In the genomic region with DNA sequence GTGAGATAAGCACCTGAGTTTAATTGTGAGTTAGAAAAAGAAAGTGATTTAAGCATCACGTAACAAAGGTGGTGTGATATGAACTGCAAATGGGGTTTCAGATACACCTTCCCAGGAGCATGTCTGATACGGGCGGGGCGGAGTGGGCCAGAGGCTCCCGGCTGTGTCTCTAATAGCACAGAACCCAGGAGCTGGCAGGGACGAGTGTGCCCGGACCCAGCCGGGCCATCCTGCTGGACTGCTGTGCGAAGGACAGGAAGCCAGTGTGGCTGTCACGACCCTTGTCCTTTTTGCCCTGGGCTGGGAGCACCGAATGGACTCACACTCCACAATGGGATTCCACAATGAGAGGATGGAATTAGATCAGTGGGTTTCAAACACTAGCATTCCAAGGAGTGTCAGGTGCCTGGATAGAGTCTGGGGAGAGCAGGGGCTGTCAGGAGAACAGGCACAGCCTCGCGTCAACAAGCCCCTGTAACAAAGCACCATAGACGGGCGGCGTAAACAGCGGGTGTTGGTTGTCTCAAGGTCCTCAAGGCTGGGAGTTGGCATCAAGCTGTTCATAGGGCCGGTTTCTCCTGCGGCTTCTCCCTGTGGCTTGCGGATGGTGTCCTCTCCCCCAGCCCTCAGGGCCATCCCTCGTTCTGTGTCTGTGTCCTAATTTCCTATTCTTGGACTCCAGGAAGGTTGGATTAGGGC, we compare ENCODE assay signal across 16 cellular contexts.
"Had no signal": no experiment of that assay in that cellular context is flagged by ENCODE, and none has a peak within 500 bp of the region (broad histone marks: within the 10 kb centered on the region; RNA-seq: fewer than 3 reads in every experiment).

No MANE protein-coding gene starts in this region.

- H3K36me3 Mint-ChIP-seq: stimulated activated naive B cell treated with anti-CD40 and anti-IgM and Interleukin-4, amounts not matched to agents 10 μg/mL and 1 μg/mL and 100 μg/mL, for 72 hours had no signal

- H3K9me3 ChIP-seq: ovary, thyroid gland, upper lobe of left lung, uterus had no signal

- H3K36me3 ChIP-seq: ovary, thyroid gland, upper lobe of left lung, uterus had no signal

- H3K27ac Mint-ChIP-seq: dendritic cell treated with granulocyte-macrophage colony-stimulating factor and Interleukin-4, amounts not matched to agents 40 ng/mL and 50 ng/mL, for 4 days; natural killer cell treated with Interleukin-12 subunit alpha and Interleukin-12 subunit beta and Interleukin-15 and Interleukin-18, amount 100 ng/mL, for 72 hours; stimulated activated naive B cell treated with anti-CD40 and anti-IgM and Interleukin-4, amounts not matched to agents 10 μg/mL and 1 μg/mL and 100 μg/mL, for 72 hours had no signal

- H3K27ac ChIP-seq: ovary, thyroid gland, upper lobe of left lung, uterus had no signal

- DNase-seq: cerebellar nuclear complex; foreskin melanocyte; head of caudate nucleus; hippocampal formation; left colon; mammary epithelial cell; ovary; right cardiac atrium; stimulated activated CD4-positive, alpha-beta T cell treated with anti-CD3 and anti-CD28 coated beads, Interleukin-2, amount 100 ng/mL, for 24 hours; stimulated activated CD4-positive, alpha-beta T cell treated with anti-CD3 and anti-CD28 coated beads, Interleukin-4, amount 100 ng/mL, for 4 hours; stimulated activated naive B cell treated with anti-CD40 and anti-IgM and Interleukin-4, amounts not matched to agents 10 μg/mL and 1 μg/mL and 100 μg/mL, for 72 hours; thyroid gland; uterus had no signal

- ATAC-seq: left colon; natural killer cell treated with Interleukin-12 subunit alpha and Interleukin-12 subunit beta and Interleukin-15 and Interleukin-18, amount 100 ng/mL, for 72 hours; right cardiac atrium; stimulated activated naive B cell treated with anti-CD40 and anti-IgM and Interleukin-4, amounts not matched to agents 10 μg/mL and 1 μg/mL and 100 μg/mL, for 72 hours had no signal

- H3K4me1 ChIP-seq: thyroid gland, uterus had no signal

- H3K4me3 ChIP-seq: ovary, thyroid gland, upper lobe of left lung, uterus had no signal

- H3K4me3 Mint-ChIP-seq: dendritic cell treated with granulocyte-macrophage colony-stimulating factor and Interleukin-4, amounts not matched to agents 40 ng/mL and 50 ng/mL, for 4 days; natural killer cell treated with Interleukin-12 subunit alpha and Interleukin-12 subunit beta and Interleukin-15 and Interleukin-18, amount 100 ng/mL, for 72 hours; stimulated activated naive B cell treated with anti-CD40 and anti-IgM and Interleukin-4, amounts not matched to agents 10 μg/mL and 1 μg/mL and 100 μg/mL, for 72 hours had no signal

- H3K27me3 ChIP-seq: ovary, thyroid gland, upper lobe of left lung, uterus had no signal
